Comparison of ENCODE assay signal across 26 cellular contexts in genomic region chr18:71045331-71046065, GRCh38.
"Had no signal": no experiment of that assay in that cellular context is flagged by ENCODE, and none has a peak within 500 bp of the region (broad histone marks: within the 10 kb centered on the region; RNA-seq: fewer than 3 reads in every experiment).

No MANE protein-coding gene starts in this region.

- H3K4me1 ChIP-seq: ascending aorta, SJCRH30 had no signal

- H3K27me3 ChIP-seq: ascending aorta, MG63, SJCRH30 had no signal

- H3K4me3 ChIP-seq: ascending aorta, MG63, SJCRH30 had no signal

- ATAC-seq: activated CD8-positive, alpha-beta T cell treated with anti-CD3 and anti-CD28 coated beads, Interleukin-2, amount 10 ng/mL, durations not matched to agents 7 days and 5 days; activated naive CD4-positive, alpha-beta T cell treated with anti-CD3 and anti-CD28 coated beads, Interleukin-2, amount 50 U/mL, for 72 hours; activated naive CD8-positive, alpha-beta T cell treated with anti-CD3 and anti-CD28 coated beads, Interleukin-2, amount 50 U/mL, for 24 hours; T-helper 17 cell; WTC11 had no signal

- H3K27ac ChIP-seq: ascending aorta, SJCRH30 had no signal

- DNase-seq: activated CD4-positive, alpha-beta T cell treated with anti-CD3 and anti-CD28 coated beads for 48 hours; activated CD4-positive, alpha-beta T cell treated with anti-CD3 and anti-CD28 coated beads, Interleukin-2, amount 50 U/mL, for 4 hours; activated CD4-positive, CD25-positive, alpha-beta regulatory T cell treated with anti-CD3 and anti-CD28 coated beads, Interleukin-2, amount 50 U/mL, for 72 hours; activated CD8-positive, alpha-beta T cell treated with anti-CD3 and anti-CD28 coated beads, Interleukin-2, amount 10 ng/mL, durations not matched to agents 7 days and 5 days; activated effector memory CD4-positive, alpha-beta T cell treated with Interleukin-2 at 50 U/mL for 16 hours; activated naive CD4-positive, alpha-beta T cell treated with Interleukin-2 at 50 U/mL for 16 hours; activated naive CD8-positive, alpha-beta T cell treated with anti-CD3 and anti-CD28 coated beads, Interleukin-2, amount 50 U/mL, for 24 hours; activated T-cell treated with anti-CD3 and anti-CD28 coated beads, Interleukin-2, amount 50 U/mL, for 24 hours; amniotic stem cell; caudate nucleus; MG63; MV-4-11; NCI-H1092 treated with DMSO at 0.1 percent for 48 hours; NCI-H1417 treated with DMSO at 0.1 percent for 48 hours; NCI-H1694; NCI-H2029; NCI-H2107; NCI-H2171 treated with DMSO at 0.1 percent for 48 hours; NCI-H345; NCI-H524; SJCRH30; T-helper 17 cell; T-helper 9 cell had no signal

- H3K36me3 ChIP-seq: ascending aorta, MG63, SJCRH30 had no signal

- H3K9me3 ChIP-seq: ascending aorta, MG63, SJCRH30 had no signal
